28 cellular contexts compared by ENCODE assay signal in the genomic region with DNA sequence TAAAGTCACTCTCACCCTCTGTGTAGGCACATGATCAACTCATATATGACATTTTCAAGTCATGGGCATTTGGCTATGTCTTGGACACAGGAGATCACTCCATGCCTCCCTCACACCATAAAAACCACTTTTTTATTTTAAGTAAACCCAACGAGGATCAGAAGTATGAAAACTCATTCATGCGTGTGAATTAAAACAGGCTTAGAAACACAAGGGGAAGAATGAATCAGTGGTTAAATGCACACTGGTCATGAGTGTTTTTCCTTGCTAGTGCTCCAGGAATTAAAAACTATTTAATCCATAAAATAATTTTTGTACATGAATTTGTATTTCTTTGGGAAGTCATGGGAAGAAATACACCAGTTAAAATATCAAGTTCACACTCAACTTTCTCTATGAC.
"Had no signal": no experiment of that assay in that cellular context is flagged by ENCODE, and none has a peak within 500 bp of the region (broad histone marks: within the 10 kb centered on the region; RNA-seq: fewer than 3 reads in every experiment).

No MANE protein-coding gene starts in this region.

- H3K27ac ChIP-seq: colonic mucosa, epithelial cell of prostate, esophagus squamous epithelium, gastrocnemius medialis, heart left ventricle, hepatocyte, left lung, lower lobe of right lung had no signal

- H3K4me3 ChIP-seq: colonic mucosa, esophagus squamous epithelium, gastrocnemius medialis, heart left ventricle, hepatocyte, left lung, lower lobe of right lung, mucosa of descending colon had no signal

- H2AFZ ChIP-seq: hepatocyte had no signal

- H3K36me3 Mint-ChIP-seq: immature natural killer cell, mesothelial cell of epicardium, naive B cell had no signal

- ATAC-seq: effector memory CD8-positive, alpha-beta T cell; esophagus mucosa; gastrocnemius medialis; heart left ventricle; left cardiac atrium; left lung; left ventricle myocardium superior; lower lobe of right lung; mucosa of descending colon had no signal

- H3K79me2 ChIP-seq: hepatocyte had no signal

- DNase-seq: colonic mucosa; cortex of kidney; effector CD8-positive, alpha-beta T cell; effector memory CD8-positive, alpha-beta T cell; endodermal cell; erythroblast; esophagus squamous epithelium; foreskin fibroblast; foreskin melanocyte; gastrocnemius medialis; heart left ventricle; hypothalamus; immature natural killer cell; islet precursor cell; kidney; left cardiac atrium; left lung; left ventricle myocardium superior; lower lobe of right lung; mesenchymal stem cell; mucosa of descending colon; naive B cell had no signal

- H3K4me1 ChIP-seq: colonic mucosa, esophagus squamous epithelium, gastrocnemius medialis, heart left ventricle, left lung, lower lobe of right lung had no signal

- H3K9me3 ChIP-seq: colonic mucosa, esophagus squamous epithelium, gastrocnemius medialis, heart left ventricle, left lung, lower lobe of right lung, mucosa of descending colon had no signal

- H3K4me3 Mint-ChIP-seq: dendritic cell treated with granulocyte-macrophage colony-stimulating factor and Interleukin-4, amounts not matched to agents 40 ng/mL and 50 ng/mL, for 4 days; effector memory CD8-positive, alpha-beta T cell; endodermal cell; immature natural killer cell; mesothelial cell of epicardium; naive B cell had no signal

- H3K4me1 Mint-ChIP-seq: immature natural killer cell, mesothelial cell of epicardium, naive B cell had no signal

- H3K4me2 ChIP-seq: hepatocyte had no signal

- FAIRE-seq: endometrium, kidney had no signal

- H3K27ac Mint-ChIP-seq: dendritic cell treated with granulocyte-macrophage colony-stimulating factor and Interleukin-4, amounts not matched to agents 40 ng/mL and 50 ng/mL, for 4 days; effector memory CD8-positive, alpha-beta T cell; endodermal cell; immature natural killer cell; mesothelial cell of epicardium; naive B cell had no signal

- H3K9me3 Mint-ChIP-seq: dendritic cell treated with granulocyte-macrophage colony-stimulating factor and Interleukin-4, amounts not matched to agents 40 ng/mL and 50 ng/mL, for 4 days; effector memory CD8-positive, alpha-beta T cell; immature natural killer cell; mesothelial cell of epicardium had no signal

- H3K36me3 ChIP-seq: colonic mucosa, esophagus squamous epithelium, gastrocnemius medialis, heart left ventricle, left lung, lower lobe of right lung had no signal

- H3K27me3 ChIP-seq: colonic mucosa, esophagus squamous epithelium, gastrocnemius medialis, left lung had no signal
